ENCODE assay signal across 14 cellular contexts in genomic region chr22:19229600-19229999, GRCh38. TPM values are rescaled to one million over a fixed set of nuclear protein-coding genes. Genes with fewer than 3 reads are reported as not detected.
DNase-seq lines count a peak whose midpoint lies in the region; ATAC-seq and TF ChIP-seq lines count a peak whose summit lies in the region.
"Had no signal": no experiment of that assay in that cellular context is flagged by ENCODE, and none has a peak within 500 bp of the region (broad histone marks: within the 10 kb centered on the region; RNA-seq: fewer than 3 reads in every experiment).

No MANE protein-coding gene starts in this region.

- H3K9me3 ChIP-seq in HEK293 (ENCODE audit: control insufficient read depth, insufficient read depth, low read depth, low read length) (no peaks in the 10 kb centered on the region), thyroid gland (no peaks in the 10 kb centered on the region)

- TF ChIP-seq CTCF in HEK293 (tag by site-specific recombination; IDR thresholded peaks at IDR 0.05) = no peak
- TF ChIP-seq CTCF in thyroid gland (IDR thresholded peaks at IDR 0.05) = no peak

- POLR2A ChIA-PET in HEK293 (lab: Yijun Ruan, JAX) = no interaction called here

- H3K27me3 ChIP-seq in thyroid gland = no peaks in the 10 kb centered on the region
- H3K27me3 ChIP-seq: BLaER1 treated with 17β-estradiol and CSF1 and Interleukin-3, amounts not matched to agents 10 nM and 100 nM had no signal

- intact Hi-C loops in thyroid gland (cut with DNase I) = no loop called here

- H3K4me1 ChIP-seq in HEK293 (ENCODE audit: control insufficient read depth, insufficient read depth, low read length) = peaks cover 6% of the 10 kb centered on the region; the same call in 1 of the 2 replicates
- H3K4me1 ChIP-seq in thyroid gland = peaks cover 14 to 32% of the 10 kb centered on the region in 2 donors
- H3K4me1 ChIP-seq: BLaER1 treated with 17β-estradiol and CSF1 and Interleukin-3, amounts not matched to agents 10 nM and 100 nM had no signal

- no peak overlapping the region for H3K27ac ChIP-seq in HEK293 (ENCODE audit: extremely low read depth, low read depth, low read length)
- peak overlapping the region in 1 of 3 donors; percentile 51 for H3K27ac ChIP-seq in thyroid gland
- H3K27ac ChIP-seq: BLaER1 treated with 17β-estradiol and CSF1 and Interleukin-3, amounts not matched to agents 10 nM and 100 nM had no signal

- peak; percentile 59 for DNase-seq in NCI-H69 (lab: John Stamatoyannopoulos, UW)
- no peak for DNase-seq in left lobe of liver (ENCODE audit: low spot score)
- peak; percentile 77 to 80 for DNase-seq in thyroid gland
- DNase-seq in activated CD4-positive, alpha-beta T cell treated with anti-CD3 and anti-CD28 coated beads for 4 hours = no peak
- DNase-seq: CD8-positive, alpha-beta T cell; DMS 273 treated with DMSO at 0.1 percent for 48 hours; H7; IMR-90; KBM-7 had no signal

- CTCF ChIA-PET in HEK293 (lab: Yijun Ruan, JAX) = no interaction called here

- no peak for TF ChIP-seq POLR2A in thyroid gland (IDR thresholded peaks at IDR 0.05)

- H3K36me3 ChIP-seq in HEK293 (ENCODE audit: control insufficient read depth in 2 of 2, insufficient read depth in 1 of 2, low read length in 2 of 2) = peaks cover 0 to 79% of the 10 kb centered on the region in 2 experiments; a peak in 1 of 3 replicates
- H3K36me3 ChIP-seq in thyroid gland = peaks cover 0 to 6% of the 10 kb centered on the region in 2 donors

- WGBS in thyroid gland, 2 donors = 38 to 57% methylated on average over 2 of the region's 2 CpGs

- ATAC-seq in left lobe of liver = peak; percentile 76
- ATAC-seq in HG02884 (IDR thresholded peaks at IDR 0.05; ENCODE audit: unreplicated experiment) = no peak
- ATAC-seq: CD8-positive, alpha-beta T cell; GM23338; HCT116 had no signal

- H3K4me3 ChIP-seq in HEK293 (ENCODE audit: low read depth, low read length) = no peak overlapping the region
- no peak overlapping the region for H3K4me3 ChIP-seq in thyroid gland (replicated peaks in 1 of 3)
- H3K4me3 ChIP-seq: BLaER1 treated with 17β-estradiol and CSF1 and Interleukin-3, amounts not matched to agents 10 nM and 100 nM; GM23338 had no signal

TF ChIP-seq in HEK293, 187 proteins besides CTCF, POLR2A, EP300 and RAD21:
- TF ChIP-seq TCF7L2 (IDR thresholded peaks at IDR 0.05; ENCODE audit: borderline replicate concordance, low read depth, low read length) (no peak), SCRT1 (tag by site-specific recombination; IDR thresholded peaks at IDR 0.05; ENCODE audit: borderline replicate concordance) (0 out of 2 replicates have a peak, but pooled peaks have one; percentile 35)

RNA-seq across cellular contexts. Expression of gene SLC25A1, which starts 51.1 kb away (rescaled TPM):
- total RNA-seq in left lobe of liver = 152 TPM
- total RNA-seq in thyroid gland = 10 to 100 TPM; 38.7 to 79.9 (median 62.1) TPM

Comparison
In these comparisons a context has a peak if more than half of its experiments do, and no peak if none do; other contexts are left out.
1. DNase-seq: peak in NCI-H69 (single experiment) and thyroid gland (2 of 2); none in left lobe of liver (single experiment) and activated CD4-positive, alpha-beta T cell treated with anti-CD3 and anti-CD28 coated beads for 4 hours (0 of 2).